Comparison of ENCODE assay signal across 8 cellular contexts in the genomic region with DNA sequence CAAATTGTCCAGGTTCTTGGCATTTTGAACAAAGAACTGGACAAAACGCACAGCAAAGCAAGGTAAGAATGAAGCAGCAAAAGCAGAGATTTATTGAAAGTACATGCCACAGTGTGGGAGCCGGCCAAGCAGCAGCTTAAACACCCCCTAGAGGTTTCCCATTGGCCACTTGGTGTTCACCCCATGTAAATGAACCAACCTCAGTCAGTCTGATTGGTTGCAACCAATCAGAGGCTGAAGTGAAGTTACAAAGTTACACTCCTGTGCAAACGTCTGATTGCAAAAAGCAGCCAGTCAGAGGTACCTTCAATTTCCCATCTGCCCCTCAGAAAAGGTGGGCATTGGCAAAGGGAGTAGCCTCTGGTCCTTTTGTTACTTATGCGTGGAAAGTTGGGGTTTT. TPM values are rescaled to one million over a fixed set of nuclear protein-coding genes. Genes with fewer than 3 reads are reported as not detected.
DNase-seq lines count a peak whose midpoint lies in the region; ATAC-seq and TF ChIP-seq lines count a peak whose summit lies in the region.
"Had no signal": no experiment of that assay in that cellular context is flagged by ENCODE, and none has a peak within 500 bp of the region (broad histone marks: within the 10 kb centered on the region; RNA-seq: fewer than 3 reads in every experiment).

No MANE protein-coding gene starts in this region.

- H4K91ac ChIP-seq in IMR-90 (ENCODE audit: insufficient read depth, low read depth, low read length), result no peak overlapping the region

- intact Hi-C loops in IMR-90 (cut with micrococcal nuclease), result no loop called here

- no peaks in the 10 kb centered on the region for H3K9me2 ChIP-seq in OCI-LY1 (ENCODE audit: low read depth, low read length)

- no peaks in the 10 kb centered on the region for H3K36me3 ChIP-seq in IMR-90 (ENCODE audit: control insufficient read depth, insufficient read depth, low read length)
- no peaks in the 10 kb centered on the region for H3K36me3 ChIP-seq in OCI-LY1 (ENCODE audit: insufficient read depth, low read length)

- no peak overlapping the region for H3K4me3 ChIP-seq in IMR-90 (ENCODE audit: insufficient read depth, low read depth, low read length)
- no peak overlapping the region for H3K4me3 ChIP-seq in OCI-LY1 (ENCODE audit: low read depth, low read length, poor library complexity, severe bottlenecking)

- H3K18ac ChIP-seq in IMR-90 (ENCODE audit: low read depth, low read length), result no peak overlapping the region

- in situ Hi-C loops in IMR-90 (cut with MboI; ENCODE audit: low sequenced_read_pairs), result no loop called here

- CTCF ChIA-PET in IMR-90 (lab: Yijun Ruan, JAX), result no interaction called here

- no peak overlapping the region for H3K56ac ChIP-seq in IMR-90 (ENCODE audit: extremely low read depth, insufficient read depth, low read length)

- no peaks in the 10 kb centered on the region for H3K9me1 ChIP-seq in IMR-90 (ENCODE audit: insufficient read depth, low read length)

- no peak overlapping the region for H2AK5ac ChIP-seq in IMR-90 (ENCODE audit: low read depth, low read length)

- H2AK9ac ChIP-seq in IMR-90 (replicated peaks; ENCODE audit: low read depth, low read length, poor library complexity), result no peak overlapping the region

- H2AFZ ChIP-seq in IMR-90 (replicated peaks; ENCODE audit: low read length, poor library complexity) (no peak overlapping the region), OCI-LY1 (ENCODE audit: low read length) (no peak overlapping the region)

- H3K79me1 ChIP-seq in IMR-90 (ENCODE audit: low read depth in 1 of 2, low read length in 2 of 2), result no peaks in the 10 kb centered on the region

- no peak for TF ChIP-seq RAD21 in IMR-90 (IDR thresholded peaks at IDR 0.05; ENCODE audit: low read length)

- no peak overlapping the region for H2BK120ac ChIP-seq in IMR-90 (ENCODE audit: low read depth, low read length)

- H3K9ac ChIP-seq in IMR-90 (ENCODE audit: low read depth, low read length) (no peak overlapping the region), OCI-LY1 (ENCODE audit: low read length) (no peak overlapping the region)

- TF ChIP-seq CTCF in IMR-90 (conservative IDR thresholded peaks at IDR 0.05; ENCODE audit: low read depth, low read length), result no peak
- TF ChIP-seq CTCF in OCI-LY1 (IDR thresholded peaks at IDR 0.05; ENCODE audit: low read length), result no peak

- H4K5ac ChIP-seq in IMR-90 (ENCODE audit: low read depth, low read length), result no peak overlapping the region

- TF ChIP-seq POLR2A in IMR-90 (IDR thresholded peaks at IDR 0.05; ENCODE audit: low read depth, low read length), result no peak

- H3F3A ChIP-seq in OCI-LY1 (ENCODE audit: insufficient read depth, low read length), result no peaks in the 10 kb centered on the region

- H3K9me3 ChIP-seq in IMR-90 (ENCODE audit: control insufficient read depth, insufficient read depth, low read length), result no peaks in the 10 kb centered on the region
- H3K9me3 ChIP-seq in OCI-LY1 (ENCODE audit: low read length), result no peaks in the 10 kb centered on the region

- H4K8ac ChIP-seq in IMR-90 (ENCODE audit: low read depth in 2 of 2, low read length in 2 of 2), result no peak overlapping the region

- H3K79me2 ChIP-seq in OCI-LY1 (ENCODE audit: insufficient read depth, low read length), result no peaks in the 10 kb centered on the region

- H3K27me3 ChIP-seq in IMR-90 (ENCODE audit: control insufficient read depth, insufficient read depth, low read length) (peaks cover 3% of the 10 kb centered on the region), OCI-LY1 (ENCODE audit: insufficient read depth, low read length) (peaks cover 6% of the 10 kb centered on the region; the same call in 1 of the 2 replicates)

- H2BK20ac ChIP-seq in IMR-90 (ENCODE audit: low read depth, low read length), result no peak overlapping the region

- POLR2A ChIA-PET in IMR-90 (lab: Charles Lee; ENCODE audit: unreplicated experiment), result no interaction called here

- WGBS in IMR-90 (ENCODE audit: extremely low coverage in 2 of 2, insufficient read length in 1 of 2), 2 experiments, result 33% methylated on average over 1 of the region's 4 CpGs; no CpG with 5 or more reads in 1 of the 2 experiments

- ATAC-seq in IMR-90 (ENCODE audit: low read depth) (peak; percentile 48), HG02571 (IDR thresholded peaks at IDR 0.05; ENCODE audit: unreplicated experiment) (no peak)

- no peak overlapping the region for H2BK5ac ChIP-seq in IMR-90 (ENCODE audit: low read depth, low read length, poor library complexity, severe bottlenecking)

- H3K27ac ChIP-seq in IMR-90 (ENCODE audit: insufficient read depth, low read length) (no peak overlapping the region), OCI-LY1 (ENCODE audit: low read depth, low read length, poor library complexity, severe bottlenecking) (no peak overlapping the region)

- H3K23ac ChIP-seq in IMR-90 (ENCODE audit: low read depth, low read length), result no peak overlapping the region

- dilution Hi-C loops in IMR-90 (cut with HindIII; ENCODE audit: low sequenced_read_pairs, unreplicated experiment), result no loop called here

- peak; percentile 30 for DNase-seq in IMR-90
- peak; percentile 45 for DNase-seq in iris pigment epithelial cell (ENCODE audit: low read depth)
- no peak for DNase-seq in DMS114 treated with DMSO at 0.1 percent for 48 hours (lab: John Stamatoyannopoulos, UW; ENCODE audit: unreplicated experiment)
- DNase-seq: activated CD8-positive, alpha-beta memory T cell treated with anti-CD3 and anti-CD28 coated beads for 24 hours; activated naive CD4-positive, alpha-beta T cell treated with anti-CD3 and anti-CD28 coated beads for 36 hours; NCI-H1105 treated with DMSO at 0.1 percent for 48 hours had no signal

- H4K20me1 ChIP-seq in IMR-90 (ENCODE audit: insufficient read depth, low read length) (no peaks in the 10 kb centered on the region), OCI-LY1 (ENCODE audit: insufficient read depth, low read length) (no peaks in the 10 kb centered on the region)

- no peak overlapping the region for H3K4ac ChIP-seq in IMR-90 (ENCODE audit: low read depth, low read length)

- BruUV-seq in IMR-90 (replicated peaks; lab: Mats Ljungman, UMichigan), result no TSS peak

- no peak overlapping the region for H3K14ac ChIP-seq in IMR-90 (replicated peaks; ENCODE audit: low read depth, low read length)

- no peak overlapping the region for H2BK15ac ChIP-seq in IMR-90 (ENCODE audit: low read depth, low read length)

- no peak overlapping the region for H3K4me2 ChIP-seq in IMR-90 (ENCODE audit: low read depth, low read length)
- H3K4me2 ChIP-seq in OCI-LY1 (ENCODE audit: low read length), result peak overlapping the region; percentile 6; the same call in 1 of the 2 replicates

- H3K4me1 ChIP-seq in IMR-90 (ENCODE audit: control insufficient read depth, insufficient read depth, low read length), result no peaks in the 10 kb centered on the region
- H3K4me1 ChIP-seq in OCI-LY1 (ENCODE audit: insufficient read depth, low read length, severe bottlenecking), result peaks cover 10% of the 10 kb centered on the region

TF ChIP-seq in IMR-90, 13 proteins besides CTCF, POLR2A, EP300 and RAD21:
- no peak for TF ChIP-seq MAZ (IDR thresholded peaks at IDR 0.05; ENCODE audit: borderline replicate concordance, low read depth, low read length)

RNA-seq across cellular contexts. Expression of gene ZNF263, which starts 8.8 kb away (rescaled TPM):
- 36.1 and 40.3 TPM in 2 replicates for total RNA-seq in IMR-90 (2012; rRNA removed)
- 17.1 and 20.8 TPM in 2 replicates for polyA plus RNA-seq in IMR-90 (2012; rRNA removed)
- polyA plus RNA-seq in IMR-90 (2012; cell fraction: cytosol; rRNA removed), result 10.9 and 21.7 TPM in 2 replicates
- 26.5 and 46.6 TPM in 2 replicates for polyA plus RNA-seq in IMR-90 (2012; cell fraction: nucleus; rRNA removed; ENCODE audit: low replicate concordance)

RNA-seq across cellular contexts. Expression of gene MEFV, which starts 18.1 kb away (rescaled TPM):
- not detected in 2 replicates for total RNA-seq in IMR-90 (2012; rRNA removed)
- polyA plus RNA-seq in IMR-90 (2012; rRNA removed), result not detected in 2 replicates
- not detected in 2 replicates for polyA plus RNA-seq in IMR-90 (2012; cell fraction: cytosol; rRNA removed)
- 0.02 and 0.10 TPM in 2 replicates for polyA plus RNA-seq in IMR-90 (2012; cell fraction: nucleus; rRNA removed; ENCODE audit: low replicate concordance)

RNA-seq across cellular contexts. Expression of gene TIGD7, which starts 30.7 kb away (rescaled TPM):
- 2.7 and 3.9 TPM in 2 replicates for total RNA-seq in IMR-90 (2012; rRNA removed)
- 2.1 and 2.5 TPM in 2 replicates for polyA plus RNA-seq in IMR-90 (2012; rRNA removed)
- 0.73 and 1.1 TPM in 2 replicates for polyA plus RNA-seq in IMR-90 (2012; cell fraction: cytosol; rRNA removed)
- polyA plus RNA-seq in IMR-90 (2012; cell fraction: nucleus; rRNA removed; ENCODE audit: low replicate concordance), result 0.71 and 4.9 TPM in 2 replicates

RNA-seq across cellular contexts. Expression of gene ZNF75A, which starts 30.8 kb away (rescaled TPM):
- 15.4 and 17.8 TPM in 2 replicates for total RNA-seq in IMR-90 (2012; rRNA removed)
- 9.2 and 14.6 TPM in 2 replicates for polyA plus RNA-seq in IMR-90 (2012; rRNA removed)
- polyA plus RNA-seq in IMR-90 (2012; cell fraction: cytosol; rRNA removed), result 2.7 and 3.8 TPM in 2 replicates
- 9.9 and 55.2 TPM in 2 replicates for polyA plus RNA-seq in IMR-90 (2012; cell fraction: nucleus; rRNA removed; ENCODE audit: low replicate concordance)

RNA-seq across cellular contexts. Expression of gene ZNF200, which starts 39.5 kb away (rescaled TPM):
- 7.5 and 8.3 TPM in 2 replicates for total RNA-seq in IMR-90 (2012; rRNA removed)
- 2.8 and 3.7 TPM in 2 replicates for polyA plus RNA-seq in IMR-90 (2012; rRNA removed)
- 1.3 and 1.5 TPM in 2 replicates for polyA plus RNA-seq in IMR-90 (2012; cell fraction: cytosol; rRNA removed)
- 3.0 and 5.3 TPM in 2 replicates for polyA plus RNA-seq in IMR-90 (2012; cell fraction: nucleus; rRNA removed; ENCODE audit: low replicate concordance)
